ENCODE assay signal across 6 cellular contexts in genomic region chr22:37906364-37907008, GRCh38. TPM values are rescaled to one million over a fixed set of nuclear protein-coding genes. Genes with fewer than 3 reads are reported as not detected.
A peak's percentile ranks its signal among the peaks of the same experiment; 100 is the strongest.
DNase-seq lines count a peak whose midpoint lies in the region; ATAC-seq and TF ChIP-seq lines count a peak whose summit lies in the region.

No MANE protein-coding gene starts in this region.

- TF ChIP-seq CTCF in PC-3 (conservative IDR thresholded peaks at IDR 0.05; ENCODE audit: low read depth, low read length): no peak

- ATAC-seq in GM19452 (IDR thresholded peaks at IDR 0.05; ENCODE audit: unreplicated experiment) (peak; percentile 40), PC-3 (peak; percentile 7; the same call in 1 of the 2 replicates), HG03354 (IDR thresholded peaks at IDR 0.05; ENCODE audit: poor library complexity, severe bottlenecking, unreplicated experiment) (no peak)

- no peaks in the 10 kb centered on the region for H3F3A ChIP-seq in PC-3 (ENCODE audit: low read length, unreplicated experiment)

- H3K27me3 ChIP-seq in PC-3 (ENCODE audit: low read length) (no peaks in the 10 kb centered on the region), rectal smooth muscle tissue (ENCODE audit: control insufficient read depth, insufficient read depth, low read length) (no peaks in the 10 kb centered on the region)

- no peaks in the 10 kb centered on the region for H3K36me3 ChIP-seq in PC-3 (ENCODE audit: low read depth, low read length)
- no peaks in the 10 kb centered on the region for H3K36me3 ChIP-seq in rectal smooth muscle tissue (ENCODE audit: control insufficient read depth, insufficient read depth, low read length)

- H3K79me2 ChIP-seq in PC-3 (ENCODE audit: low read length): peaks cover 23% of the 10 kb centered on the region

- H3K27ac Mint-ChIP-seq in dendritic cell treated with granulocyte-macrophage colony-stimulating factor and Interleukin-4, amounts not matched to agents 40 ng/mL and 50 ng/mL, for 4 days: peak overlapping the region; percentile 78

- BruUV-seq in PC-3 (replicated peaks; lab: Mats Ljungman, UMichigan): no TSS peak

- H3K27ac ChIP-seq in PC-3 (ENCODE audit: low read length) (no peak overlapping the region), rectal smooth muscle tissue (ENCODE audit: low read depth, low read length) (peak overlapping the region; percentile 90)

- peak overlapping the region; percentile 81 for H3K4me3 Mint-ChIP-seq in dendritic cell treated with granulocyte-macrophage colony-stimulating factor and Interleukin-4, amounts not matched to agents 40 ng/mL and 50 ng/mL, for 4 days

- H3K9me3 ChIP-seq in PC-3 (ENCODE audit: low read length): no peaks in the 10 kb centered on the region

- H3K4me1 ChIP-seq in PC-3 (ENCODE audit: insufficient read depth, low read length) (peaks cover 25% of the 10 kb centered on the region), rectal smooth muscle tissue (ENCODE audit: control insufficient read depth, insufficient read depth, low read length) (peaks cover 27% of the 10 kb centered on the region)

- H3K4me1 Mint-ChIP-seq in dendritic cell treated with granulocyte-macrophage colony-stimulating factor and Interleukin-4, amounts not matched to agents 40 ng/mL and 50 ng/mL, for 4 days (ENCODE audit: low read depth): peaks cover 24% of the 10 kb centered on the region

- CTCF ChIA-PET in PC-3 (lab: Charles Lee): interaction anchor here (0.5 to 1.5 kb wide), 3 partner anchors 28 to 151 kb away, joined by 3 to 9 read pairs (median 3); partner anchors contain the start of genes GCAT and PICK1

- peak overlapping the region; percentile 96 for H3K4me2 ChIP-seq in PC-3 (ENCODE audit: low read length)

- DNase-seq in PC-3: no peak
- DNase-seq in HPDE6-E6E7 (ENCODE audit: extremely low spot score): no peak

- peak overlapping the region; percentile 89 for H3K4me3 ChIP-seq in PC-3 (ENCODE audit: low read length)
- peak overlapping the region; percentile 73 for H3K4me3 ChIP-seq in rectal smooth muscle tissue (ENCODE audit: low read length)

- H3K9ac ChIP-seq in PC-3 (ENCODE audit: low read length) (peak overlapping the region; percentile 66), rectal smooth muscle tissue (ENCODE audit: low read length) (peak overlapping the region; percentile 78)

- POLR2A ChIA-PET in PC-3 (lab: Charles Lee; ENCODE audit: unreplicated experiment): interaction anchor here (0.7 to 0.9 kb wide), 2 partner anchors 10 to 312 kb away, joined by 3 to 10 read pairs; no protein-coding TSS in a partner anchor

- H3K9me2 ChIP-seq in PC-3 (replicated peaks; ENCODE audit: low read length): no peaks in the 10 kb centered on the region

- no peaks in the 10 kb centered on the region for H4K20me1 ChIP-seq in PC-3 (ENCODE audit: low read length)

- peak overlapping the region; percentile 9; the same call in 1 of the 2 replicates for H2AFZ ChIP-seq in PC-3 (ENCODE audit: low read length)

- intact Hi-C loops in PC-3 (cut with micrococcal nuclease): no loop called here
- intact Hi-C loops in dendritic cell treated with granulocyte-macrophage colony-stimulating factor and Interleukin-4, amounts not matched to agents 40 ng/mL and 50 ng/mL, for 4 days (cut with micrococcal nuclease): loop anchor here (1.0 kb wide), 1 partner anchor 28 kb away; no protein-coding TSS in a partner anchor

- H3K27me3 Mint-ChIP-seq in dendritic cell treated with granulocyte-macrophage colony-stimulating factor and Interleukin-4, amounts not matched to agents 40 ng/mL and 50 ng/mL, for 4 days: no peaks in the 10 kb centered on the region

- H3K9me3 Mint-ChIP-seq in dendritic cell treated with granulocyte-macrophage colony-stimulating factor and Interleukin-4, amounts not matched to agents 40 ng/mL and 50 ng/mL, for 4 days: no peaks in the 10 kb centered on the region

- no peaks in the 10 kb centered on the region for H3K36me3 Mint-ChIP-seq in dendritic cell treated with granulocyte-macrophage colony-stimulating factor and Interleukin-4, amounts not matched to agents 40 ng/mL and 50 ng/mL, for 4 days (ENCODE audit: low read depth)

RNA-seq across cellular contexts. Expression of gene MICALL1, which starts 0.4 kb away (rescaled TPM):
- 20.1 and 29.9 TPM in 2 replicates for total RNA-seq in PC-3 (2014; rRNA removed)

RNA-seq across cellular contexts. Expression of gene C22orf23, which starts 46.9 kb away (rescaled TPM):
- total RNA-seq in PC-3 (2014; rRNA removed): 0.52 and 0.69 TPM in 2 replicates

RNA-seq across cellular contexts. Expression of gene POLR2F, which starts 47.0 kb away (rescaled TPM):
- 177 and 238 TPM in 2 replicates for total RNA-seq in PC-3 (2014; rRNA removed)

RNA-seq across cellular contexts. Expression of gene EIF3L, which starts 57.3 kb away (rescaled TPM):
- 164 and 218 TPM in 2 replicates for total RNA-seq in PC-3 (2014; rRNA removed)
